Comparison of ENCODE assay signal across 1 cellular context in genomic region chr20:64095927-64096326, GRCh38.
TF ChIP-seq lines count a peak whose summit lies in the region.

No MANE protein-coding gene starts in this region.

TF ChIP-seq in neural cell, 6 proteins besides CTCF, POLR2A, EP300 and RAD21 (continued from another document):
- TF ChIP-seq REST (IDR thresholded peaks at IDR 0.05; ENCODE audit: borderline replicate concordance) (no peak), EZH2 (IDR thresholded peaks at IDR 0.05; ENCODE audit: borderline replicate concordance, insufficient read depth, low read length, poor library complexity, severe bottlenecking) (no peak)
TF ChIP-seq in neural cell: peak in this region for 0.
